ENCODE assay signal across 15 cellular contexts in the genomic region with DNA sequence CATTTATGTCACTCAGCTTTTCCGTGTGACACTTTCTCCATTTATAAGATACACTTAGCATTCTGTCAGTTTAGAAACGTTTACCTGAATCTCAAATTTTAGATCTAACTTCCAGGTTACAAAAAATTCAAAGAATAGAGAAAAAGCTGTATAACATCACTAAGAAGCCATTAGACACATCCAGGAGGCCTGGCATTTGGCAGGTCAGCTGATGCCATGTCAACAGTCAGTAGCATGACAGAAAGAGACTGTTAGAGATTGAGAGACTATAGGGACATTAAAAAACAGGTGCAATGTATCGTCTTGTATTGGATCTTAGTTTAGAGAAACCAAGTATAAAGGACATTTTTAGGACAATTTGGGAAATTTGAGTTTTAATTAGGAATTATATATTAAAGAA. TPM values are rescaled to one million over a fixed set of nuclear protein-coding genes. Genes with fewer than 3 reads are reported as not detected.
A peak's percentile ranks its signal among the peaks of the same experiment; 100 is the strongest.
DNase-seq lines count a peak whose midpoint lies in the region; ATAC-seq and TF ChIP-seq lines count a peak whose summit lies in the region.
"Had no signal": no experiment of that assay in that cellular context is flagged by ENCODE, and none has a peak within 500 bp of the region (broad histone marks: within the 10 kb centered on the region; RNA-seq: fewer than 3 reads in every experiment).

No MANE protein-coding gene starts in this region.

- H3K4me2 ChIP-seq in Karpas-422 (ENCODE audit: low read depth, low read length, poor library complexity, severe bottlenecking) = peak overlapping the region; percentile 3
- no peak overlapping the region for H3K4me2 ChIP-seq in parathyroid adenoma (ENCODE audit: low read length)

- no peak overlapping the region for H3K4me3 ChIP-seq in CD4-positive, CD25-positive, alpha-beta regulatory T cell (ENCODE audit: low read depth, low read length)
- no peak overlapping the region for H3K4me3 ChIP-seq in Karpas-422 (ENCODE audit: low read length)
- H3K4me3 ChIP-seq in parathyroid adenoma (ENCODE audit: low read depth, low read length) = no peak overlapping the region
- H3K4me3 ChIP-seq in coronary artery = no peak overlapping the region
- H3K4me3 ChIP-seq: BLaER1 had no signal

- H3K4me1 ChIP-seq in CD4-positive, CD25-positive, alpha-beta regulatory T cell (ENCODE audit: control insufficient read depth, insufficient read depth, low read length, poor library complexity, severe bottlenecking) = peaks cover 16% of the 10 kb centered on the region
- H3K4me1 ChIP-seq in Karpas-422 (ENCODE audit: low read length) = peaks cover 68% of the 10 kb centered on the region
- H3K4me1 ChIP-seq in parathyroid adenoma = peaks cover 13% of the 10 kb centered on the region

- H2AFZ ChIP-seq in Karpas-422 (ENCODE audit: low read length) (peak overlapping the region; percentile 80), parathyroid adenoma (no peak overlapping the region)

- POLR2A ChIA-PET in T-cell (lab: Charles Lee) = no interaction called here
- POLR2A ChIA-PET in naive thymus-derived CD8-positive, alpha-beta T cell (lab: Charles Lee) = interaction anchor here (2.3 kb wide), 1 partner anchor 401 kb away, joined by 6 read pairs; no protein-coding TSS in a partner anchor

- H3K9ac ChIP-seq in Karpas-422 (ENCODE audit: low read length) = no peak overlapping the region
- no peak overlapping the region for H3K9ac ChIP-seq in parathyroid adenoma
- H3K9ac ChIP-seq: BLaER1 had no signal

- no peaks in the 10 kb centered on the region for H3K27me3 Mint-ChIP-seq in CD4-positive, CD25-positive, alpha-beta regulatory T cell
- H3K27me3 Mint-ChIP-seq in T-cell = no peaks in the 10 kb centered on the region
- H3K27me3 Mint-ChIP-seq in naive thymus-derived CD8-positive, alpha-beta T cell = no peaks in the 10 kb centered on the region

- H3K9me2 ChIP-seq in Karpas-422 (replicated peaks; ENCODE audit: insufficient read depth, low read length) = no peaks in the 10 kb centered on the region

- H3K9me3 ChIP-seq in CD4-positive, CD25-positive, alpha-beta regulatory T cell (ENCODE audit: control insufficient read depth in 2 of 2, low read length in 2 of 2) = no peaks in the 10 kb centered on the region
- H3K9me3 ChIP-seq in Karpas-422 (ENCODE audit: low read length) (no peaks in the 10 kb centered on the region), parathyroid adenoma (ENCODE audit: control insufficient read depth, low read length) (no peaks in the 10 kb centered on the region)
- H3K9me3 ChIP-seq: BLaER1 had no signal

- H3K9me3 Mint-ChIP-seq in CD4-positive, CD25-positive, alpha-beta regulatory T cell = no peaks in the 10 kb centered on the region
- H3K9me3 Mint-ChIP-seq in T-cell = no peaks in the 10 kb centered on the region
- no peaks in the 10 kb centered on the region for H3K9me3 Mint-ChIP-seq in naive thymus-derived CD8-positive, alpha-beta T cell
- H3K9me3 Mint-ChIP-seq: H9 had no signal

- no peaks in the 10 kb centered on the region for H3K27me3 ChIP-seq in CD4-positive, CD25-positive, alpha-beta regulatory T cell (ENCODE audit: control insufficient read depth, insufficient read depth, low read length)
- H3K27me3 ChIP-seq in Karpas-422 (ENCODE audit: low read length) = no peaks in the 10 kb centered on the region
- no peaks in the 10 kb centered on the region for H3K27me3 ChIP-seq in parathyroid adenoma (ENCODE audit: control insufficient read depth, insufficient read depth, low read length)
- H3K27me3 ChIP-seq: BLaER1 had no signal

- no peaks in the 10 kb centered on the region for H3K36me3 ChIP-seq in CD4-positive, CD25-positive, alpha-beta regulatory T cell (ENCODE audit: control insufficient read depth, insufficient read depth, low read length)
- H3K36me3 ChIP-seq in Karpas-422 (ENCODE audit: insufficient read depth, low read length) = no peaks in the 10 kb centered on the region
- no peaks in the 10 kb centered on the region for H3K36me3 ChIP-seq in parathyroid adenoma (ENCODE audit: control insufficient read depth, insufficient read depth, low read length)
- H3K36me3 ChIP-seq: BLaER1 had no signal

- no peak for ATAC-seq in CD4-positive, CD25-positive, alpha-beta regulatory T cell (ENCODE audit: low read depth in 2 of 2)
- ATAC-seq in T-cell (replicated peaks in 1 of 4) (no peak), HG02852 (IDR thresholded peaks at IDR 0.05; ENCODE audit: unreplicated experiment) (no peak)
- no peak for ATAC-seq in naive thymus-derived CD8-positive, alpha-beta T cell

- no peak for DNase-seq in CD4-positive, CD25-positive, alpha-beta regulatory T cell
- DNase-seq in Karpas-422 (no peak), T-cell (no peak), coronary artery (ENCODE audit: low spot score) (no peak), ureter (ENCODE audit: low spot score) (no peak)
- DNase-seq in naive thymus-derived CD8-positive, alpha-beta T cell = no peak
- DNase-seq: 8988T, DMS53, GOT3, H9 had no signal

- H3K27ac ChIP-seq in CD4-positive, CD25-positive, alpha-beta regulatory T cell (ENCODE audit: insufficient read depth, low read length, poor library complexity, severe bottlenecking) = no peak overlapping the region
- peak overlapping the region; percentile 53 for H3K27ac ChIP-seq in Karpas-422 (ENCODE audit: low read length)
- H3K27ac ChIP-seq in parathyroid adenoma = peak overlapping the region; percentile 79
- H3K27ac ChIP-seq in coronary artery = no peak overlapping the region
- H3K27ac ChIP-seq: BLaER1 had no signal

- H3K79me2 ChIP-seq in Karpas-422 (ENCODE audit: low read length) (no peaks in the 10 kb centered on the region), parathyroid adenoma (no peaks in the 10 kb centered on the region)

- H3K27ac Mint-ChIP-seq in CD4-positive, CD25-positive, alpha-beta regulatory T cell = peak overlapping the region; percentile 17 to 97 (median 60)
- peak overlapping the region; percentile 36 to 56 for H3K27ac Mint-ChIP-seq in T-cell
- peak overlapping the region in 4 of 10 donors; percentile 4 to 81 (median 46) for H3K27ac Mint-ChIP-seq in naive thymus-derived CD8-positive, alpha-beta T cell

- TF ChIP-seq CTCF in parathyroid adenoma (IDR thresholded peaks at IDR 0.05) = no peak
- no peak for TF ChIP-seq CTCF in coronary artery (IDR thresholded peaks at IDR 0.05)

- H3K4me3 Mint-ChIP-seq in CD4-positive, CD25-positive, alpha-beta regulatory T cell = no peak overlapping the region
- no peak overlapping the region for H3K4me3 Mint-ChIP-seq in T-cell
- H3K4me3 Mint-ChIP-seq in naive thymus-derived CD8-positive, alpha-beta T cell = no peak overlapping the region
- H3K4me3 Mint-ChIP-seq: H9 had no signal

- no peaks in the 10 kb centered on the region for H4K20me1 ChIP-seq in Karpas-422 (ENCODE audit: insufficient read depth, low read depth, low read length)
- H4K20me1 ChIP-seq: BLaER1 had no signal

- no peaks in the 10 kb centered on the region for H3K36me3 Mint-ChIP-seq in CD4-positive, CD25-positive, alpha-beta regulatory T cell
- H3K36me3 Mint-ChIP-seq in T-cell = no peaks in the 10 kb centered on the region
- no peaks in the 10 kb centered on the region for H3K36me3 Mint-ChIP-seq in naive thymus-derived CD8-positive, alpha-beta T cell

- peaks cover 12 to 31% (median 18%) of the 10 kb centered on the region in 4 donors for H3K4me1 Mint-ChIP-seq in CD4-positive, CD25-positive, alpha-beta regulatory T cell
- peaks cover 13 to 26% (median 24%) of the 10 kb centered on the region in 3 donors for H3K4me1 Mint-ChIP-seq in T-cell
- peaks cover 10 to 28% (median 17%) of the 10 kb centered on the region in 4 donors for H3K4me1 Mint-ChIP-seq in naive thymus-derived CD8-positive, alpha-beta T cell

- CTCF ChIA-PET in T-cell (lab: Charles Lee) = interaction anchor here (0.6 to 0.7 kb wide), 2 partner anchors 31 to 356 kb away, joined by 3 to 4 read pairs; no protein-coding TSS in a partner anchor

RNA-seq across cellular contexts. Expression of gene ATOSA, which starts 53.4 kb away (rescaled TPM):
- total RNA-seq in CD4-positive, CD25-positive, alpha-beta regulatory T cell = 139 TPM
- polyA plus RNA-seq in CD4-positive, CD25-positive, alpha-beta regulatory T cell = 10 to 100 TPM; 13.5 to 20.5 (median 17.8) TPM
- total RNA-seq in Karpas-422 (2014; rRNA removed; shearing (Covaris generic); ENCODE audit: low replicate concordance) = 107 and 255 TPM in 2 replicates
- total RNA-seq in T-cell = 100 to 1,000 TPM in 2 of 5 donors, 10 to 100 TPM in 3; 88.2 to 121 (median 96.1) TPM
- 63.5 TPM for total RNA-seq in ureter
- 100 to 1,000 TPM; 101 TPM for total RNA-seq in naive thymus-derived CD8-positive, alpha-beta T cell
- 10 to 100 TPM in 1 of 3 donors, 1 to 10 TPM in 2; 9.0 to 13.1 (median 9.6) TPM for polyA plus RNA-seq in naive thymus-derived CD8-positive, alpha-beta T cell

RNA-seq across cellular contexts. Expression of gene ONECUT1, which starts 57.6 kb away (rescaled TPM):
- total RNA-seq in CD4-positive, CD25-positive, alpha-beta regulatory T cell = not detected
- not detected for polyA plus RNA-seq in CD4-positive, CD25-positive, alpha-beta regulatory T cell
- total RNA-seq in Karpas-422 (2014; rRNA removed; shearing (Covaris generic); ENCODE audit: low replicate concordance) = 0.14 and 0.45 TPM in 2 replicates
- total RNA-seq in T-cell (under 1 TPM in 1 of 5 donors, not detected in 4; 0.13 TPM), ureter (not detected)
- total RNA-seq in naive thymus-derived CD8-positive, alpha-beta T cell = not detected
- polyA plus RNA-seq in naive thymus-derived CD8-positive, alpha-beta T cell = not detected
- total RNA-seq: Daoy, HT1080 had no signal

Comparison
In these comparisons a context has a peak if more than half of its experiments do, and no peak if none do; other contexts are left out.
1. H3K27ac ChIP-seq: peak in Karpas-422 (single experiment) and parathyroid adenoma (single experiment); none in CD4-positive, CD25-positive, alpha-beta regulatory T cell (single experiment) and coronary artery (0 of 2).